11 cellular contexts compared by ENCODE assay signal in genomic region chr14:104746071-104746545, GRCh38. TPM values are rescaled to one million over a fixed set of nuclear protein-coding genes. Genes with fewer than 3 reads are reported as not detected.
DNase-seq lines count a peak whose midpoint lies in the region; ATAC-seq, FAIRE-seq and TF ChIP-seq lines count a peak whose summit lies in the region.
"Had no signal": no experiment of that assay in that cellular context is flagged by ENCODE, and none has a peak within 500 bp of the region (broad histone marks: within the 10 kb centered on the region; RNA-seq: fewer than 3 reads in every experiment).

No MANE protein-coding gene starts in this region.

- H3K36me3 ChIP-seq in right lobe of liver (peaks cover 0 to 4% (median 0%) of the 10 kb centered on the region in 4 donors), tibial nerve (peaks cover 0 to 11% (median 0%) of the 10 kb centered on the region in 3 donors)

- DNase-seq in activated effector memory CD4-positive, alpha-beta T cell treated with anti-CD3 and anti-CD28 coated beads, Interleukin-2, amount 50 U/mL, for 16 hours: peak; percentile 73
- DNase-seq in activated effector memory CD4-positive, alpha-beta T cell treated with Interleukin-2 at 50 U/mL for 16 hours: no peak
- DNase-seq in activated naive CD8-positive, alpha-beta T cell treated with anti-CD3 and anti-CD28 coated beads for 36 hours: peak; percentile 25
- no peak for DNase-seq in right lobe of liver
- DNase-seq in tibial nerve (ENCODE audit: low spot score in 2 of 2): no peak
- no peak for DNase-seq in NCI-H2107 treated with DMSO at 0.1 percent for 48 hours (lab: John Stamatoyannopoulos, UW; ENCODE audit: unreplicated experiment)
- DNase-seq in HTR-8/SVneo (ENCODE audit: insufficient read length, low spot score): no peak
- DNase-seq: activated gamma-delta T cell had no signal

- H3K4me3 ChIP-seq in right lobe of liver (no peak overlapping the region), tibial nerve (no peak overlapping the region)

- H3K36me3 Mint-ChIP-seq in activated naive CD8-positive, alpha-beta T cell treated with anti-CD3 and anti-CD28 coated beads for 36 hours: no peaks in the 10 kb centered on the region

- TF ChIP-seq POLR2A in right lobe of liver (IDR thresholded peaks at IDR 0.05): no peak
- TF ChIP-seq POLR2A in tibial nerve (IDR thresholded peaks at IDR 0.05): no peak

- no peak overlapping the region for H3K27ac Mint-ChIP-seq in activated naive CD8-positive, alpha-beta T cell treated with anti-CD3 and anti-CD28 coated beads for 36 hours

- H3K4me1 Mint-ChIP-seq in activated naive CD8-positive, alpha-beta T cell treated with anti-CD3 and anti-CD28 coated beads for 36 hours: peaks cover 7% of the 10 kb centered on the region

- TF ChIP-seq CTCF in right lobe of liver (IDR thresholded peaks at IDR 0.05) (no peak), tibial nerve (IDR thresholded peaks at IDR 0.05) (no peak)

- TF ChIP-seq EP300 in tibial nerve (IDR thresholded peaks at IDR 0.05): no peak

- 80% methylated on average over 1 of the region's 13 CpGs for whole genome bisulfite sequencing in right lobe of liver (ENCODE audit: insufficient coverage, low coverage, low lambda C conversion rate, missing lambda C conversion rate)
- WGBS in tibial nerve, 2 donors: 79 to 85% methylated on average over 13 of the region's 13 CpGs

- H3K9me3 ChIP-seq in right lobe of liver: no peaks in the 10 kb centered on the region
- H3K9me3 ChIP-seq in tibial nerve: no peaks in the 10 kb centered on the region

- H3K9me3 Mint-ChIP-seq in activated naive CD8-positive, alpha-beta T cell treated with anti-CD3 and anti-CD28 coated beads for 36 hours: no peaks in the 10 kb centered on the region
- H3K9me3 Mint-ChIP-seq: nephron had no signal

- peak overlapping the region in 2 of 3 donors; percentile 52 to 65 for H3K27ac ChIP-seq in right lobe of liver
- peak overlapping the region; percentile 17 to 88 (median 74) for H3K27ac ChIP-seq in tibial nerve

- intact Hi-C loops in right lobe of liver (cut with DNase I): no loop called here

- H3K4me1 ChIP-seq in right lobe of liver (peaks cover 0 to 43% (median 21%) of the 10 kb centered on the region in 4 donors), tibial nerve (peaks cover 0 to 48% (median 22%) of the 10 kb centered on the region in 4 donors)

- no peak for ATAC-seq in right lobe of liver
- no peak for ATAC-seq in esophagus mucosa

- H3K27me3 Mint-ChIP-seq in activated naive CD8-positive, alpha-beta T cell treated with anti-CD3 and anti-CD28 coated beads for 36 hours: no peaks in the 10 kb centered on the region

- FAIRE-seq in HTR-8/SVneo (lab: Jason Lieb, UNC): no peak
- FAIRE-seq: RCC 7860 had no signal

- no peak overlapping the region for H3K4me3 Mint-ChIP-seq in activated naive CD8-positive, alpha-beta T cell treated with anti-CD3 and anti-CD28 coated beads for 36 hours
- H3K4me3 Mint-ChIP-seq: nephron had no signal

- H3K27me3 ChIP-seq in right lobe of liver (no peaks in the 10 kb centered on the region), tibial nerve (no peaks in the 10 kb centered on the region)

RNA-seq across cellular contexts. Expression of gene SIVA1, which starts 6.8 kb away (rescaled TPM):
- total RNA-seq in activated naive CD8-positive, alpha-beta T cell treated with anti-CD3 and anti-CD28 coated beads for 36 hours: 100 to 1,000 TPM; 137 to 147 TPM
- 100 to 1,000 TPM in 2 of 6 experiments, 10 to 100 TPM in 4; 38.1 to 252 (median 50.6) TPM for total RNA-seq in right lobe of liver
- 100 to 1,000 TPM; 260 to 422 (median 378) TPM for total RNA-seq in tibial nerve
- total RNA-seq in esophagus mucosa: 51.6 TPM

RNA-seq across cellular contexts. Expression of gene ADSS1, which starts 22.1 kb away (rescaled TPM):
- total RNA-seq in activated naive CD8-positive, alpha-beta T cell treated with anti-CD3 and anti-CD28 coated beads for 36 hours: 1 to 10 TPM in 1 of 2 experiments, under 1 TPM in 1; 0.87 to 1.7 TPM
- 10 to 100 TPM in 5 of 6 experiments, 1 to 10 TPM in 1; 8.1 to 50.5 (median 36.8) TPM for total RNA-seq in right lobe of liver
- total RNA-seq in tibial nerve: 10 to 100 TPM in 1 of 4 donors, 1 to 10 TPM in 3; 4.8 to 11.4 (median 6.3) TPM
- 5.7 TPM for total RNA-seq in esophagus mucosa

RNA-seq across cellular contexts. Expression of gene AKT1, which starts 49.4 kb away (rescaled TPM):
- 100 to 1,000 TPM; 112 TPM for total RNA-seq in activated naive CD8-positive, alpha-beta T cell treated with anti-CD3 and anti-CD28 coated beads for 36 hours
- total RNA-seq in right lobe of liver (10 to 100 TPM; 66.7 to 92.1 (median 83.9) TPM), tibial nerve (100 to 1,000 TPM; 130 to 199 (median 144) TPM), esophagus mucosa (57.3 TPM)

RNA-seq across cellular contexts. Expression of gene ZBTB42, which starts 54.8 kb away (rescaled TPM):
- total RNA-seq in activated naive CD8-positive, alpha-beta T cell treated with anti-CD3 and anti-CD28 coated beads for 36 hours: 1 to 10 TPM; 1.1 to 1.4 TPM
- total RNA-seq in right lobe of liver (10 to 100 TPM in 2 of 6 experiments, 1 to 10 TPM in 4; 2.2 to 13.7 (median 3.6) TPM), tibial nerve (10 to 100 TPM in 1 of 4 donors, 1 to 10 TPM in 3; 5.9 to 12.3 (median 6.7) TPM), esophagus mucosa (6.4 TPM)

RNA-seq across cellular contexts. Expression of gene INF2, which starts 56.7 kb away (rescaled TPM):
- total RNA-seq in activated naive CD8-positive, alpha-beta T cell treated with anti-CD3 and anti-CD28 coated beads for 36 hours: 10 to 100 TPM; 67.8 TPM
- total RNA-seq in right lobe of liver: 10 to 100 TPM; 47.5 to 98.2 (median 71.4) TPM
- total RNA-seq in tibial nerve: 100 to 1,000 TPM; 217 to 256 (median 239) TPM
- 28.4 TPM for total RNA-seq in esophagus mucosa

Comparison
In these comparisons a context has a peak if more than half of its experiments do, and no peak if none do; other contexts are left out.
1. DNase-seq: peak in activated effector memory CD4-positive, alpha-beta T cell treated with anti-CD3 and anti-CD28 coated beads, Interleukin-2, amount 50 U/mL, for 16 hours (single experiment) and activated naive CD8-positive, alpha-beta T cell treated with anti-CD3 and anti-CD28 coated beads for 36 hours (single experiment); none in activated effector memory CD4-positive, alpha-beta T cell treated with Interleukin-2 at 50 U/mL for 16 hours (single experiment), right lobe of liver (0 of 3), tibial nerve (0 of 2), NCI-H2107 treated with DMSO at 0.1 percent for 48 hours (single experiment) and HTR-8/SVneo (single experiment).